ENCODE assay signal across 8 cellular contexts in the genomic region with DNA sequence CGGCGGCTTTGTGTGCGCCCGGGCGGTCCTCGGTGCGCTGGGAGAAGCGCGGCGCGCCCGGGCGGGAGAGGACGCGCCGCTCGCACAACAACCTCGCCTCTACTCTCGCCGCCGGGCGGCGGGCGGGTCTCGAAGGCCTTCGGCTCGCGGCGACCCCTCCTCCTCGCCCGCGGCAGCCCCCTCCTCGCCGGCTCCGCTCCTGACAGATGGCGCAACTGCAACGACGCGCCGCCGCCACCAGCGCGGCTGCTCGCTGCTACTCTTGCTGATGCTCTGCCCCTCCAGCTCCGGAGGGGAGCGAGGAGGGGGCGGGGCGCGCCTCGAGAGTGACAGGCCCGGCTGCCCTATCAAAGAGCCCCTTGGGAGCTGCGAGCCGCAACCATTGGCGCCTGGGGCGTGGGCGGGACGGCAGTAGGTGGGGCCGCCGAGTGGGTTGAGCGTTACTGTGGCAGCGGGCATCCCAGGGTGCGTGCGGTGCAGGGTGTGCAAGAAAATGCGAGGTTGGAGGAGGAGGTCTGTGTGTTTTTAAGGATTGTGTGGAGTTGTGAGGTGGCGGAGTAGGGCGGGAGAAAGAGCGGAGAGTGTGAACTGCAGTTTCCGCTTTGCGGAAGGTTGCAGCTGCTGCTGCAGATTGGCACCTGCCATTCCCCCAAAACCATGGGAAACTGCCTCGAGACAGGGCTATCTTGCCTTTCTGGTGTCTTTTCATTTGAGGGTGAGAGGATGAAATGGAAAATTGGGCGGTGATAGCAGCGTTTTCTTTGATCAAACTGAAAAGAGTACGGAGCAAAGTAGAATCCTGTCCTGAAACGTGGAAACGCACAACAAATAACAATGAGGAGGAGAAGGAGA. TPM values are rescaled to one million over a fixed set of nuclear protein-coding genes. Genes with fewer than 3 reads are reported as not detected.
DNase-seq lines count a peak whose midpoint lies in the region; ATAC-seq and TF ChIP-seq lines count a peak whose summit lies in the region.

Gene FYN, minus strand, starts transcription at position 275 of the 852 bp plus-strand sequence. CDS start 153,401 bp downstream, outside the sequence.

- no peaks in the 10 kb centered on the region for H3K36me3 ChIP-seq in thymus (ENCODE audit: control insufficient read depth, insufficient read depth)

- CTCF ChIA-PET in GM10248 (lab: Yijun Ruan, JAX), result interaction anchor here (0.7 to 1.4 kb wide), 12 partner anchors 9 to 167 kb away, joined by 3 to 7 read pairs (median 3); no protein-coding TSS in a partner anchor

- peak within 1 kb of the TSS; percentile 99 for H3K4me3 Mint-ChIP-seq in activated naive CD8-positive, alpha-beta T cell
- H3K4me3 Mint-ChIP-seq in glutamatergic neuron (ENCODE audit: unreplicated experiment), result peak within 1 kb of the TSS; percentile 99
- peak within 1 kb of the TSS; percentile 96 for H3K4me3 Mint-ChIP-seq in osteocyte (ENCODE audit: unreplicated experiment)

- no peaks in the 10 kb centered on the region for H3K27me3 ChIP-seq in thymus (ENCODE audit: control insufficient read depth, insufficient read depth)

- no peaks in the 10 kb centered on the region for H3K9me3 ChIP-seq in thymus (ENCODE audit: control insufficient read depth)

- H3K27ac ChIP-seq in thymus (ENCODE audit: low read depth), result peak within 1 kb of the TSS; percentile 93

- H3K4me1 Mint-ChIP-seq in activated naive CD8-positive, alpha-beta T cell (ENCODE audit: low read depth), result peaks cover 42% of the 10 kb centered on the region
- H3K4me1 Mint-ChIP-seq in glutamatergic neuron (ENCODE audit: low read depth, unreplicated experiment) (peaks cover 31% of the 10 kb centered on the region), osteocyte (ENCODE audit: unreplicated experiment) (peaks cover 35% of the 10 kb centered on the region)

- TF ChIP-seq CTCF in GM10248 (IDR thresholded peaks at IDR 0.05; ENCODE audit: control extremely low read depth, extremely low read depth, low read depth, missing control alignments), result peak; percentile 38
- peak; percentile 38 for TF ChIP-seq CTCF in glutamatergic neuron (IDR thresholded peaks at IDR 0.05; ENCODE audit: partially characterized antibody, unreplicated experiment)
- TF ChIP-seq CTCF in osteocyte (IDR thresholded peaks at IDR 0.05), result peak; percentile 43

- POLR2A ChIA-PET in GM10248 (lab: Yijun Ruan, JAX), result no interaction called here

- peaks cover 18% of the 10 kb centered on the region for H3K4me1 ChIP-seq in thymus (ENCODE audit: control insufficient read depth, insufficient read depth, low read length)

- peak; percentile 99 for DNase-seq in GM10248 (ENCODE audit: extremely low spot score)
- DNase-seq in NCI-H1105 (lab: John Stamatoyannopoulos, UW), result peak; percentile 99
- peak; percentile 92 for DNase-seq in SKM-1 treated with dmso at 0.1 percent for 144 hours (lab: John Stamatoyannopoulos, UW; ENCODE audit: unreplicated experiment)
- peak; percentile 100 for DNase-seq in glutamatergic neuron
- DNase-seq in osteocyte (ENCODE audit: extremely low spot score, unreplicated experiment), result peak; percentile 100

- H3K4me3 ChIP-seq in thymus (ENCODE audit: low read length), result peak within 1 kb of the TSS; percentile 72

- peak within 1 kb of the TSS; percentile 98 for H3K27ac Mint-ChIP-seq in activated naive CD8-positive, alpha-beta T cell
- H3K27ac Mint-ChIP-seq in glutamatergic neuron (ENCODE audit: unreplicated experiment) (peak within 1 kb of the TSS; percentile 99), osteocyte (ENCODE audit: unreplicated experiment) (peak within 1 kb of the TSS; percentile 95)

- under 1% methylated on average over 75 of the region's 75 CpGs for WGBS in thymus

- H3K9me3 Mint-ChIP-seq in activated naive CD8-positive, alpha-beta T cell (ENCODE audit: low read depth), result no peaks in the 10 kb centered on the region
- H3K9me3 Mint-ChIP-seq in glutamatergic neuron (ENCODE audit: unreplicated experiment) (peaks cover 22% of the 10 kb centered on the region), osteocyte (ENCODE audit: unreplicated experiment) (no peaks in the 10 kb centered on the region)

- peaks cover 21% of the 10 kb centered on the region for H3K36me3 Mint-ChIP-seq in activated naive CD8-positive, alpha-beta T cell
- H3K36me3 Mint-ChIP-seq in glutamatergic neuron (ENCODE audit: unreplicated experiment) (no peaks in the 10 kb centered on the region), osteocyte (ENCODE audit: unreplicated experiment) (no peaks in the 10 kb centered on the region)

- no peaks in the 10 kb centered on the region for H3K27me3 Mint-ChIP-seq in activated naive CD8-positive, alpha-beta T cell
- H3K27me3 Mint-ChIP-seq in glutamatergic neuron (ENCODE audit: unreplicated experiment) (peaks cover 14% of the 10 kb centered on the region), osteocyte (ENCODE audit: unreplicated experiment) (no peaks in the 10 kb centered on the region)

- peak; percentile 98 for ATAC-seq in HG02623 (IDR thresholded peaks at IDR 0.05; ENCODE audit: unreplicated experiment)

RNA-seq across cellular contexts. Expression of gene FYN, which starts in this region (rescaled TPM):
- total RNA-seq in glutamatergic neuron (ENCODE audit: unreplicated experiment) (525 TPM), osteocyte (121 and 142 TPM in 2 replicates)
- polyA plus RNA-seq in thymus, result 93.9 TPM

Comparison
In these comparisons a context has a peak if more than half of its experiments do, and no peak if none do; other contexts are left out.
1. Peak in every context shown above with its lines: DNase-seq, ATAC-seq, H3K4me3 ChIP-seq and H3K27ac ChIP-seq.